ENCODE assay signal across 10 cellular contexts in the genomic region with DNA sequence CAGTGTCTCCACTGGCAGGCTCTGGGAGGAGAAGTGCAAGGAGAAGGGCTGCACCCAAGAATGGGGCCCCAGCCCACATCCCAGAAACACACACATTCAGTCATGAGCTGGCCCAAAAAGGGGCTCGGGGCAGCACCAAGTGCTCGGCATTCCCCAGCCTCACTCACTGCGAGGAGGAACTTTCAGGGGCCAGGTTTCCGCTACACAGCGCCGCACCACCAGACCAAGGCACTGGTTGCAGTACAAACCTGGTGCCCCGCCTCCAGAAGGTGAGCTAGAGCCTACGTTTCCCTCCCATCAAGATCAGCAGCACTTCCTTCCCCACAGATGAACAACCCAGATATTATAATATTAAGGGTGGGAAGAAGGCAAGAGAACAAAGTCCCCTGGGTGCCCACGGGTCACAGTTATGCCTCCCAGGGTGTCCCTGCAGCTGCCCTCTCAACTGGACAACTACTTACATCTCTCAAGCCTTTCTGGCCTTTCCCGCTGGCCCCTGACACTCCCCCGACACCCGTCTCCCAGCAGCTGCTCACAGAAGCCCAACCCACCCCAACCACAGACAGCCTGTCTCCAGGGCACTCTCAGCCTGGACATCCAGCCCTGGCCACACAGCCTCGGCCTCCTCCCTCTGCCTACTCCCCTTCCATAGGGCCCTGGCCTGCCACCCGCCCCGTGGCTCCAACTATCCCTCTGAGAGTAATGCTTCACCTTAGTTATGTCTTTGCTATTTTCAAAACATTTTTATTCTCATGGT. TPM values are rescaled to one million over a fixed set of nuclear protein-coding genes. Genes with fewer than 3 reads are reported as not detected.
DNase-seq lines count a peak whose midpoint lies in the region; ATAC-seq and TF ChIP-seq lines count a peak whose summit lies in the region.
"Had no signal": no experiment of that assay in that cellular context is flagged by ENCODE, and none has a peak within 500 bp of the region (broad histone marks: within the 10 kb centered on the region; RNA-seq: fewer than 3 reads in every experiment).

No MANE protein-coding gene starts in this region.

- H3K4me3 ChIP-seq in cardiac muscle cell (no peak overlapping the region), left ventricle myocardium inferior (no peak overlapping the region)
- H3K4me3 ChIP-seq: hepatocyte had no signal

- peaks cover 5% of the 10 kb centered on the region for H3K36me3 ChIP-seq in cardiac muscle cell
- peaks cover 20% of the 10 kb centered on the region for H3K36me3 ChIP-seq in left ventricle myocardium inferior

- H3K4me1 ChIP-seq in cardiac muscle cell (ENCODE audit: low read depth) (peaks cover 45% of the 10 kb centered on the region), left ventricle myocardium inferior (peaks cover 52% of the 10 kb centered on the region)

- peaks cover 62% of the 10 kb centered on the region for H3K4me1 Mint-ChIP-seq in activated T-helper 2 cell treated with anti-CD3 and anti-CD28 coated beads, Interferon-gamma antibody, Interleukin-2, Interleukin-4, amounts not matched to agents 10 μg/mL and 5 μg/mL and 100 μg/mL, durations not matched to agents 14 hours and 24 hours and 36 hours (ENCODE audit: low read depth)
- peaks cover 46% of the 10 kb centered on the region for H3K4me1 Mint-ChIP-seq in type B pancreatic cell (ENCODE audit: unreplicated experiment)

- ATAC-seq in GM21737 (IDR thresholded peaks at IDR 0.05; ENCODE audit: unreplicated experiment), result no peak

- peaks cover 15% of the 10 kb centered on the region for H3K36me3 Mint-ChIP-seq in activated T-helper 2 cell treated with anti-CD3 and anti-CD28 coated beads, Interferon-gamma antibody, Interleukin-2, Interleukin-4, amounts not matched to agents 10 μg/mL and 5 μg/mL and 100 μg/mL, durations not matched to agents 14 hours and 24 hours and 36 hours (ENCODE audit: low read depth)
- H3K36me3 Mint-ChIP-seq in type B pancreatic cell, result peaks cover 6% of the 10 kb centered on the region

- no peaks in the 10 kb centered on the region for H3K27me3 ChIP-seq in cardiac muscle cell
- no peaks in the 10 kb centered on the region for H3K27me3 ChIP-seq in left ventricle myocardium inferior (ENCODE audit: low read depth)
- H3K27me3 ChIP-seq: hepatocyte, upper lobe of left lung had no signal

- DNase-seq in cardiac muscle cell (ENCODE audit: low read depth in 1 of 2, low spot score in 1 of 2), result peak in 1 of 2 donors; percentile 56
- DNase-seq in left ventricle myocardium inferior, result no peak
- DNase-seq in activated T-helper 2 cell treated with anti-CD3 and anti-CD28 coated beads, Interferon-gamma antibody, Interleukin-2, Interleukin-4, amounts not matched to agents 10 μg/mL and 5 μg/mL and 100 μg/mL, durations not matched to agents 14 hours and 24 hours and 36 hours (ENCODE audit: low spot score), result peak; percentile 41
- peak; percentile 93 for DNase-seq in myocyte (ENCODE audit: low read depth)
- no peak for DNase-seq in type B pancreatic cell (ENCODE audit: extremely low spot score, unreplicated experiment)
- DNase-seq in NOMO-1 treated with DMSO at 0.1 percent for 48 hours (lab: John Stamatoyannopoulos, UW; ENCODE audit: unreplicated experiment), result no peak
- no peak for DNase-seq in NCI-H1092 (lab: John Stamatoyannopoulos, UW)

- no peak for TF ChIP-seq CTCF in cardiac muscle cell (IDR thresholded peaks at IDR 0.05; ENCODE audit: low read depth, low read length)
- TF ChIP-seq CTCF in left ventricle myocardium inferior (IDR thresholded peaks at IDR 0.05; ENCODE audit: borderline replicate concordance), result no peak
- no peak for TF ChIP-seq CTCF in type B pancreatic cell (conservative IDR thresholded peaks at IDR 0.05)

- no peaks in the 10 kb centered on the region for H3K9me3 Mint-ChIP-seq in activated T-helper 2 cell treated with anti-CD3 and anti-CD28 coated beads, Interferon-gamma antibody, Interleukin-2, Interleukin-4, amounts not matched to agents 10 μg/mL and 5 μg/mL and 100 μg/mL, durations not matched to agents 14 hours and 24 hours and 36 hours
- no peaks in the 10 kb centered on the region for H3K9me3 Mint-ChIP-seq in type B pancreatic cell

- H3K27me3 Mint-ChIP-seq in activated T-helper 2 cell treated with anti-CD3 and anti-CD28 coated beads, Interferon-gamma antibody, Interleukin-2, Interleukin-4, amounts not matched to agents 10 μg/mL and 5 μg/mL and 100 μg/mL, durations not matched to agents 14 hours and 24 hours and 36 hours (ENCODE audit: low read depth), result no peaks in the 10 kb centered on the region
- H3K27me3 Mint-ChIP-seq in type B pancreatic cell, result no peaks in the 10 kb centered on the region

- peak overlapping the region; percentile 74 for H3K27ac Mint-ChIP-seq in activated T-helper 2 cell treated with anti-CD3 and anti-CD28 coated beads, Interferon-gamma antibody, Interleukin-2, Interleukin-4, amounts not matched to agents 10 μg/mL and 5 μg/mL and 100 μg/mL, durations not matched to agents 14 hours and 24 hours and 36 hours
- peak overlapping the region; percentile 39 for H3K27ac Mint-ChIP-seq in type B pancreatic cell

- intact Hi-C loops in left ventricle myocardium inferior (cut with micrococcal nuclease), result no loop called here
- intact Hi-C loops in activated T-helper 2 cell treated with anti-CD3 and anti-CD28 coated beads, Interferon-gamma antibody, Interleukin-2, Interleukin-4, amounts not matched to agents 10 μg/mL and 5 μg/mL and 100 μg/mL, durations not matched to agents 14 hours and 24 hours and 36 hours (cut with micrococcal nuclease), result loop anchor here (10.0 kb wide), 2 partner anchors 53 to 627 kb away; partner anchors contain the start of genes AQP10, ATP8B2 and ZBTB7B

- H3K4me3 Mint-ChIP-seq in activated T-helper 2 cell treated with anti-CD3 and anti-CD28 coated beads, Interferon-gamma antibody, Interleukin-2, Interleukin-4, amounts not matched to agents 10 μg/mL and 5 μg/mL and 100 μg/mL, durations not matched to agents 14 hours and 24 hours and 36 hours (ENCODE audit: low read depth), result peak overlapping the region; percentile 49
- H3K4me3 Mint-ChIP-seq in type B pancreatic cell, result peak overlapping the region; percentile 31

- H3K9me3 ChIP-seq in cardiac muscle cell (ENCODE audit: low read depth) (no peaks in the 10 kb centered on the region), left ventricle myocardium inferior (replicated peaks) (no peaks in the 10 kb centered on the region)
- H3K9me3 ChIP-seq: upper lobe of left lung had no signal

- H3K27ac ChIP-seq in cardiac muscle cell (peak overlapping the region; percentile 94), left ventricle myocardium inferior (replicated peaks) (no peak overlapping the region)
- H3K27ac ChIP-seq: hepatocyte had no signal

RNA-seq across cellular contexts. Expression of gene PBXIP1, which starts 3.8 kb away (rescaled TPM):
- total RNA-seq in cardiac muscle cell, result 155 and 161 TPM in 2 replicates
- 93.7 and 108 TPM in 2 replicates for polyA plus RNA-seq in cardiac muscle cell
- 52.3 TPM for total RNA-seq in left ventricle myocardium inferior
- 23.6 and 25.3 TPM in 2 replicates for total RNA-seq in activated T-helper 2 cell treated with anti-CD3 and anti-CD28 coated beads, Interferon-gamma antibody, Interleukin-2, Interleukin-4, amounts not matched to agents 10 μg/mL and 5 μg/mL and 100 μg/mL, durations not matched to agents 14 hours and 24 hours and 36 hours
- total RNA-seq in myocyte, result 535 and 641 TPM in 2 replicates
- polyA plus RNA-seq in myocyte (2012), result 255 TPM
- total RNA-seq in type B pancreatic cell (ENCODE audit: low replicate concordance), result 57.3 and 65.8 TPM in 2 replicates

RNA-seq across cellular contexts. Expression of gene PYGO2, which starts 9.5 kb away (rescaled TPM):
- total RNA-seq in cardiac muscle cell, result 45.6 and 48.0 TPM in 2 replicates
- polyA plus RNA-seq in cardiac muscle cell, result 45.3 and 49.2 TPM in 2 replicates
- total RNA-seq in left ventricle myocardium inferior, result 12.9 TPM
- 30.4 and 30.6 TPM in 2 replicates for total RNA-seq in activated T-helper 2 cell treated with anti-CD3 and anti-CD28 coated beads, Interferon-gamma antibody, Interleukin-2, Interleukin-4, amounts not matched to agents 10 μg/mL and 5 μg/mL and 100 μg/mL, durations not matched to agents 14 hours and 24 hours and 36 hours
- 25.8 and 31.0 TPM in 2 replicates for total RNA-seq in myocyte
- 27.0 TPM for polyA plus RNA-seq in myocyte (2012)
- total RNA-seq in type B pancreatic cell (ENCODE audit: low replicate concordance), result 48.1 and 49.0 TPM in 2 replicates

RNA-seq across cellular contexts. Expression of gene PMVK, which starts 15.6 kb away (rescaled TPM):
- 20.1 and 23.8 TPM in 2 replicates for total RNA-seq in cardiac muscle cell
- 94.4 and 95.4 TPM in 2 replicates for polyA plus RNA-seq in cardiac muscle cell
- 46.5 TPM for total RNA-seq in left ventricle myocardium inferior
- 44.7 and 44.8 TPM in 2 replicates for total RNA-seq in activated T-helper 2 cell treated with anti-CD3 and anti-CD28 coated beads, Interferon-gamma antibody, Interleukin-2, Interleukin-4, amounts not matched to agents 10 μg/mL and 5 μg/mL and 100 μg/mL, durations not matched to agents 14 hours and 24 hours and 36 hours
- total RNA-seq in myocyte, result 10.9 and 11.3 TPM in 2 replicates
- polyA plus RNA-seq in myocyte (2012), result 74.4 TPM
- total RNA-seq in type B pancreatic cell (ENCODE audit: low replicate concordance), result 30.3 and 46.2 TPM in 2 replicates

RNA-seq across cellular contexts. Expression of gene SHC1, which starts 18.5 kb away (rescaled TPM):
- 80.0 and 80.3 TPM in 2 replicates for total RNA-seq in cardiac muscle cell
- 66.8 and 70.7 TPM in 2 replicates for polyA plus RNA-seq in cardiac muscle cell
- 43.0 TPM for total RNA-seq in left ventricle myocardium inferior
- 55.4 and 56.1 TPM in 2 replicates for total RNA-seq in activated T-helper 2 cell treated with anti-CD3 and anti-CD28 coated beads, Interferon-gamma antibody, Interleukin-2, Interleukin-4, amounts not matched to agents 10 μg/mL and 5 μg/mL and 100 μg/mL, durations not matched to agents 14 hours and 24 hours and 36 hours
- total RNA-seq in myocyte, result 165 and 171 TPM in 2 replicates
- polyA plus RNA-seq in myocyte (2012), result 295 TPM
- total RNA-seq in type B pancreatic cell (ENCODE audit: low replicate concordance), result 65.3 and 87.8 TPM in 2 replicates

RNA-seq across cellular contexts. Expression of gene CKS1B, which starts 22.4 kb away (rescaled TPM):
- total RNA-seq in cardiac muscle cell, result 52.9 and 96.5 TPM in 2 replicates
- 157 and 337 TPM in 2 replicates for polyA plus RNA-seq in cardiac muscle cell
- total RNA-seq in left ventricle myocardium inferior, result 17.8 TPM
- total RNA-seq in activated T-helper 2 cell treated with anti-CD3 and anti-CD28 coated beads, Interferon-gamma antibody, Interleukin-2, Interleukin-4, amounts not matched to agents 10 μg/mL and 5 μg/mL and 100 μg/mL, durations not matched to agents 14 hours and 24 hours and 36 hours, result 169 and 178 TPM in 2 replicates
- total RNA-seq in myocyte, result 26.6 and 33.5 TPM in 2 replicates
- polyA plus RNA-seq in myocyte (2012), result 56.5 TPM
- 58.8 and 119 TPM in 2 replicates for total RNA-seq in type B pancreatic cell (ENCODE audit: low replicate concordance)

Comparison
In these comparisons a context has a peak if more than half of its experiments do, and no peak if none do; other contexts are left out.
1. DNase-seq: peak in activated T-helper 2 cell treated with anti-CD3 and anti-CD28 coated beads, Interferon-gamma antibody, Interleukin-2, Interleukin-4, amounts not matched to agents 10 μg/mL and 5 μg/mL and 100 μg/mL, durations not matched to agents 14 hours and 24 hours and 36 hours (single experiment) and myocyte (single experiment); none in left ventricle myocardium inferior (single experiment), type B pancreatic cell (single experiment), NOMO-1 treated with DMSO at 0.1 percent for 48 hours (single experiment) and NCI-H1092 (single experiment).